Comparison of ENCODE assay signal across 20 cellular contexts in the genomic region with DNA sequence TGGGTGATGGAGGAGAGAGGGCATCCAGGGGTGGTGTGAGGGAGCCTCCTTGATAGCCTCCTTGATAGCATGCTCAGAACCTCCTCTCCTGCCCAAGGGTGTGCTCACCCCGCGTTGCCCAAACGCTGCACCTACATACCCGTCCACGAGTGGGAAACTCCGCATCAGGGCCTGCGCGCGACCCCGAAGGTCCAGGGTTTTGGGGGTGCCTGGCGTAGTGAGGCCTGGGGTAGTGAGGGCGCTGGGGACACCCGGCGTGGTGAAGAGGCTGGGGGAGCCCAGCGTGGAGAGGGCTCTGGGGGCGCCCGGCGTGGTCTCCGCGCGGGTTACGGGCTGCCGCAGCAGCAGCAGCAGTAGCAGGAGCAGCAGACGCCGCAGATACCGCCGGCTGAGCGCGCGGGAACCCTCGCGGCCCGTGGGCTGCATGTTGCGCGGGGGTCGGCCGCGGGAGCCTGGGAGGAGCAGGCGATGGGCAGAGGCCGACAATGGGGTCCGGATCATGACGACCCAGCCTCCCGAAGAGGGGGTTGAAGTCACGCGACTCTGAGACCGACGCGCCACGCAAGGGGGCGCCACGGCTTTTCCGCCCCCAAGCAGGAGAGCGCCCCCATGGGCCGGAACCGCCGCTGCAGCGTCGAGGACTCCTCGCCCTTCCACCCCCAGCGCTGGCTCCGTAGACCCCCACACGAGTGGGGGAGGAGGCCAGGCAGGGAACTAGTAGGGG. TPM values are rescaled to one million over a fixed set of nuclear protein-coding genes. Genes with fewer than 3 reads are reported as not detected.
A peak's percentile ranks its signal among the peaks of the same experiment; 100 is the strongest.
DNase-seq lines count a peak whose midpoint lies in the region; ATAC-seq and TF ChIP-seq lines count a peak whose summit lies in the region.
"Had no signal": no experiment of that assay in that cellular context is flagged by ENCODE, and none has a peak within 500 bp of the region (broad histone marks: within the 10 kb centered on the region; RNA-seq: fewer than 3 reads in every experiment).

A gene with protein sequence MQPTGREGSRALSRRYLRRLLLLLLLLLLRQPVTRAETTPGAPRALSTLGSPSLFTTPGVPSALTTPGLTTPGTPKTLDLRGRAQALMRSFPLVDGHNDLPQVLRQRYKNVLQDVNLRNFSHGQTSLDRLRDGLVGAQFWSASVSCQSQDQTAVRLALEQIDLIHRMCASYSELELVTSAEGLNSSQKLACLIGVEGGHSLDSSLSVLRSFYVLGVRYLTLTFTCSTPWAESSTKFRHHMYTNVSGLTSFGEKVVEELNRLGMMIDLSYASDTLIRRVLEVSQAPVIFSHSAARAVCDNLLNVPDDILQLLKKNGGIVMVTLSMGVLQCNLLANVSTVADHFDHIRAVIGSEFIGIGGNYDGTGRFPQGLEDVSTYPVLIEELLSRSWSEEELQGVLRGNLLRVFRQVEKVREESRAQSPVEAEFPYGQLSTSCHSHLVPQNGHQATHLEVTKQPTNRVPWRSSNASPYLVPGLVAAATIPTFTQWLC (minus strand): TSS at position 545 of the 724 bp plus-strand sequence. CDS start 119 bp downstream, at position 426.

- H3K36me3 Mint-ChIP-seq in activated CD4-positive, alpha-beta memory T cell treated with anti-CD3 and anti-CD28 coated beads for 36 hours: no peaks in the 10 kb centered on the region
- H3K36me3 Mint-ChIP-seq: immature natural killer cell had no signal

- POLR2A ChIA-PET in AG04449 (lab: Yijun Ruan, JAX): no interaction called here
- POLR2A ChIA-PET in activated CD4-positive, alpha-beta memory T cell treated with anti-CD3 and anti-CD28 coated beads for 36 hours (lab: Charles Lee): no interaction called here

- intact Hi-C loops in activated CD4-positive, alpha-beta memory T cell treated with anti-CD3 and anti-CD28 coated beads for 36 hours (cut with micrococcal nuclease): loop anchor here (5.0 kb wide), 1 partner anchor 43 kb away; the partner anchor contains the start of gene PSMB10

- H3K4me3 Mint-ChIP-seq in activated CD4-positive, alpha-beta memory T cell treated with anti-CD3 and anti-CD28 coated beads for 36 hours: no peak within 1 kb of the TSS
- H3K4me3 Mint-ChIP-seq: activated naive CD4-positive, alpha-beta T cell treated with anti-CD3 and anti-CD28 coated beads for 36 hours; central memory CD8-positive, alpha-beta T cell; immature natural killer cell had no signal

- no peaks in the 10 kb centered on the region for H3K9me3 Mint-ChIP-seq in activated CD4-positive, alpha-beta memory T cell treated with anti-CD3 and anti-CD28 coated beads for 36 hours
- H3K9me3 Mint-ChIP-seq: activated naive CD4-positive, alpha-beta T cell treated with anti-CD3 and anti-CD28 coated beads for 36 hours; central memory CD8-positive, alpha-beta T cell; immature natural killer cell had no signal

- no peak for DNase-seq in AG04449 (ENCODE audit: low read depth, low spot score)
- DNase-seq in GM12864 (ENCODE audit: low read depth): no peak
- DNase-seq in choroid plexus epithelial cell (ENCODE audit: low read depth): no peak
- peak; percentile 32 for DNase-seq in left kidney (ENCODE audit: low read depth, low spot score)
- no peak for DNase-seq in activated CD4-positive, alpha-beta memory T cell treated with anti-CD3 and anti-CD28 coated beads for 36 hours
- DNase-seq in pons (ENCODE audit: low spot score): no peak
- DNase-seq in activated CD4-positive, CD25-positive, alpha-beta regulatory T cell (lab: John Stamatoyannopoulos, UW): no peak
- DNase-seq: activated naive CD4-positive, alpha-beta T cell treated with anti-CD3 and anti-CD28 coated beads for 36 hours; C1 segment of cervical spinal cord; immature natural killer cell; MV-4-11; NCI-H2227 treated with DMSO at 0.1 percent for 48 hours; stimulated activated CD4-positive, alpha-beta T cell treated with anti-CD3 and anti-CD28 coated beads, Interleukin-1b, Interleukin-23, amount 100 ng/mL, for 48 hours had no signal

- TF ChIP-seq CTCF in AG04449 (IDR thresholded peaks at IDR 0.05; ENCODE audit: insufficient read depth, low read length, missing control alignments) (peak; percentile 19), GM12864 (IDR thresholded peaks at IDR 0.05; ENCODE audit: low read depth, low read length, missing control alignments) (peak; percentile 24), choroid plexus epithelial cell (conservative IDR thresholded peaks at IDR 0.05; ENCODE audit: low read depth, low read length) (peak; percentile 46)

- CTCF ChIA-PET in AG04449 (lab: Yijun Ruan, JAX): interaction anchor here (1.0 to 7.4 kb wide), 2 partner anchors 13 to 28 kb away, joined by 3 to 51 read pairs; no protein-coding TSS in a partner anchor
- CTCF ChIA-PET in activated CD4-positive, alpha-beta memory T cell treated with anti-CD3 and anti-CD28 coated beads for 36 hours (lab: Charles Lee): interaction anchor here (1.1 to 1.6 kb wide), 2 partner anchors 11 to 96 kb away, joined by 3 to 5 read pairs; no protein-coding TSS in a partner anchor

- H3K27ac Mint-ChIP-seq in activated CD4-positive, alpha-beta memory T cell treated with anti-CD3 and anti-CD28 coated beads for 36 hours: no peak within 1 kb of the TSS
- H3K27ac Mint-ChIP-seq: activated naive CD4-positive, alpha-beta T cell treated with anti-CD3 and anti-CD28 coated beads for 36 hours; immature natural killer cell had no signal

- peaks cover 22% of the 10 kb centered on the region for H3K4me1 Mint-ChIP-seq in activated CD4-positive, alpha-beta memory T cell treated with anti-CD3 and anti-CD28 coated beads for 36 hours (ENCODE audit: low read depth)

- H3K4me3 ChIP-seq in AG04449 (ENCODE audit: low read depth, low read length) (no peak within 1 kb of the TSS), GM12864 (ENCODE audit: low read depth, low read length) (no peak within 1 kb of the TSS), choroid plexus epithelial cell (ENCODE audit: low read depth, low read length) (no peak within 1 kb of the TSS)
- H3K4me3 ChIP-seq: SJSA1, upper lobe of left lung had no signal

- H3K27me3 Mint-ChIP-seq in activated CD4-positive, alpha-beta memory T cell treated with anti-CD3 and anti-CD28 coated beads for 36 hours: no peaks in the 10 kb centered on the region

- no peak for ATAC-seq in GM21423 (IDR thresholded peaks at IDR 0.05; ENCODE audit: unreplicated experiment)
- ATAC-seq: esophagus mucosa had no signal

RNA-seq across cellular contexts. Expression of the gene that starts here (rescaled TPM):
- total RNA-seq in activated CD4-positive, alpha-beta memory T cell treated with anti-CD3 and anti-CD28 coated beads for 36 hours: not detected
- total RNA-seq: mucosa of gallbladder, pulmonary artery endothelial cell, SJSA1 had no signal
